Comparison of ENCODE assay signal across 1 cellular context in genomic region chr6:161354956-161355355, GRCh38.
TF ChIP-seq lines count a peak whose summit lies in the region.

No MANE protein-coding gene starts in this region.

TF ChIP-seq in K562, 482 proteins besides CTCF, POLR2A, EP300 and RAD21 (continued from another document):
- peak; percentile 37; the same call in 1 of the 2 replicates for TF ChIP-seq CBFA2T3 (IDR thresholded peaks at IDR 0.05)
